ENCODE assay signal across 1 cellular context in genomic region chr12:27996761-27997160, GRCh38.
A peak's percentile ranks its signal among the peaks of the same experiment; 100 is the strongest.
TF ChIP-seq lines count a peak whose summit lies in the region.

No MANE protein-coding gene starts in this region.

TF ChIP-seq in H1, 55 proteins besides CTCF, POLR2A, EP300 and RAD21:
- TF ChIP-seq GTF2F1 (IDR thresholded peaks at IDR 0.05; ENCODE audit: borderline replicate concordance, low read depth, low read length) (no peak), POU5F1 (IDR thresholded peaks at IDR 0.05; ENCODE audit: low read depth, low read length) (no peak), TCF12 (IDR thresholded peaks at IDR 0.05; ENCODE audit: low read depth, low read length) (no peak), PHF8 (conservative IDR thresholded peaks at IDR 0.05; ENCODE audit: low read depth, low read length) (no peak), NRF1 (IDR thresholded peaks at IDR 0.05; ENCODE audit: low read depth, low read length) (no peak), MAX (IDR thresholded peaks at IDR 0.05) (no peak), CEBPB (IDR thresholded peaks at IDR 0.05; ENCODE audit: low read depth, low read length) (peak; percentile 50; the same call in 1 of the 2 replicates), HDAC6 (IDR thresholded peaks at IDR 0.05; ENCODE audit: low read depth, low read length) (no peak), SAP30 (IDR thresholded peaks at IDR 0.05; ENCODE audit: insufficient read depth, insufficient replicate concordance, low read length) (no peak)
TF ChIP-seq in H1: peak in this region for 1.
